Comparison of ENCODE assay signal across 16 cellular contexts in the genomic region with DNA sequence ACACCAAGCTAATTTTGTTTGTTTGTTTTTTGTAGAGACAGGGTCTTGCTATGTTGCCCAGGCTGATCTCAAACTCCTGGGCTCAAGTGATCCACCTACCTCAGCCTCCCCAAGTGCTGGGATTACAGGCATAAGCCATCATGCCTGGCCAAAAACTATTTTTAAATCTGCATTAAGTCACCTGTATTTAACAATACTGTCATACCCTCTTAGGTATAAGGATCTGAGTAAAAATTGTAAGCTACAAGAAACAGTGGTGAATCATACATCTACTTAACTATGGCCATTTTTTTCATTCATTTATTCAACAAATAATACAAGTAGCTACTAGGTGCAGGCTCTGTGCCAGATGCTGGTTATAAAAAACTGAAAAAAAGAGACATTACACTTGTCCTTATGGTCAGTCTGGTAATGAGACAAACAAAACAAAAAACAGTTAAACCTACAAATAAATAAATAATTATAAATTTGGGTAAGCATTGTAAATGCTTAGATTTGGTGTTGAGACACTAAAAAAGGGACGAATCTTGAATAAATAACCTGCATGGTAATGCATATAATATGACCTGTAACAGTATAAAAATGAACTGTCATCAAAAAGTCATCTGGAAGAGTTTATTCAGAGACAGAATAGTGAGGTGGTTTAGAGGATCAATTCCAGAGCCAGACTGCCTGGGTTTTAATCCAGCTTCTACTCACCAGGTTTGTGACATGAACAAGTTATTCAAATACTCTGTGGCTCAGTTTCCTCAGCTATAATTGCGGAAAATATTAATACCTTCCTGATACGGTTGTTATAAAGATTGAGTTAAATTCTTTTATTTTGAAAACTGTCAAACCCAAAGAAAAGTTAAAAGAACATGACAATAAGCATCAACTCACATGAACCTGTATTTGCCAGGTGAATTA. TPM values are rescaled to one million over a fixed set of nuclear protein-coding genes. Genes with fewer than 3 reads are reported as not detected.
A peak's percentile ranks its signal among the peaks of the same experiment; 100 is the strongest.
DNase-seq lines count a peak whose midpoint lies in the region; TF ChIP-seq lines count a peak whose summit lies in the region.
"Had no signal": no experiment of that assay in that cellular context is flagged by ENCODE, and none has a peak within 500 bp of the region (broad histone marks: within the 10 kb centered on the region; RNA-seq: fewer than 3 reads in every experiment).

No MANE protein-coding gene starts in this region.

- no peaks in the 10 kb centered on the region for H3K9me3 ChIP-seq in HEK293 (ENCODE audit: control insufficient read depth, insufficient read depth, low read depth, low read length)
- H3K9me3 ChIP-seq in WERI-Rb-1 (ENCODE audit: severe bottlenecking): no peaks in the 10 kb centered on the region
- no peaks in the 10 kb centered on the region for H3K9me3 ChIP-seq in HAP-1
- H3K9me3 ChIP-seq: BLaER1 had no signal

- intact Hi-C loops in posterior cingulate gyrus (cut with DNase I): loop anchor here (2.0 kb wide), 1 partner anchor 424 kb away; no protein-coding TSS in a partner anchor

- no peaks in the 10 kb centered on the region for H3K27me3 ChIP-seq in WERI-Rb-1 (ENCODE audit: insufficient read depth, low read depth, severe bottlenecking)
- H3K27me3 ChIP-seq in HAP-1 (ENCODE audit: low read depth): no peaks in the 10 kb centered on the region
- H3K27me3 ChIP-seq: BLaER1 had no signal

- POLR2A ChIA-PET in HEK293 (lab: Yijun Ruan, JAX): no interaction called here

- no peaks in the 10 kb centered on the region for H3K36me3 Mint-ChIP-seq in osteocyte (ENCODE audit: unreplicated experiment)
- H3K36me3 Mint-ChIP-seq: CD4-positive, alpha-beta memory T cell; IgD-negative memory B cell had no signal

- H3K9me3 Mint-ChIP-seq in osteocyte (ENCODE audit: unreplicated experiment): no peaks in the 10 kb centered on the region
- H3K9me3 Mint-ChIP-seq: CD14-positive monocyte; CD4-positive, alpha-beta memory T cell; HFFc6; IgD-negative memory B cell had no signal

- H3K4me3 Mint-ChIP-seq in osteocyte (ENCODE audit: unreplicated experiment): no peak overlapping the region
- H3K4me3 Mint-ChIP-seq: CD14-positive monocyte; CD4-positive, alpha-beta memory T cell; HFFc6; IgD-negative memory B cell had no signal

- H3K4me1 Mint-ChIP-seq in osteocyte (ENCODE audit: unreplicated experiment): peaks cover 19% of the 10 kb centered on the region
- H3K4me1 Mint-ChIP-seq: CD14-positive monocyte; CD4-positive, alpha-beta memory T cell had no signal

- CTCF ChIA-PET in HEK293 (lab: Yijun Ruan, JAX): interaction anchor here (0.5 to 2.1 kb wide), 46 partner anchors 8 to 1581 kb away, joined by 3 to 31 read pairs (median 4); partner anchors contain the start of genes BRIP1 and MED13

- TF ChIP-seq CTCF in HEK293 (tag by site-specific recombination; IDR thresholded peaks at IDR 0.05) (no peak), WERI-Rb-1 (IDR thresholded peaks at IDR 0.05; ENCODE audit: low read depth, low read length) (no peak), epithelial cell of esophagus (IDR thresholded peaks at IDR 0.05; ENCODE audit: insufficient read depth, low read depth, low read length, missing control alignments) (no peak), osteocyte (IDR thresholded peaks at IDR 0.05) (no peak)

- no peak overlapping the region for H3K27ac Mint-ChIP-seq in osteocyte (ENCODE audit: unreplicated experiment)
- H3K27ac Mint-ChIP-seq: CD4-positive, alpha-beta memory T cell; HFFc6; IgD-negative memory B cell had no signal

- H3K27ac ChIP-seq in HEK293 (ENCODE audit: extremely low read depth, low read depth, low read length) (no peak overlapping the region), WERI-Rb-1 (0 out of 2 replicates have a peak overlapping the region, but pooled peaks have one; percentile 9)
- H3K27ac ChIP-seq: BLaER1, HL-60 had no signal

- H3K4me1 ChIP-seq in HEK293 (ENCODE audit: control insufficient read depth, insufficient read depth, low read length): no peaks in the 10 kb centered on the region
- H3K4me1 ChIP-seq in HAP-1: peaks cover 18% of the 10 kb centered on the region
- H3K4me1 ChIP-seq: BLaER1 had no signal

- H3K36me3 ChIP-seq in HEK293 (ENCODE audit: control insufficient read depth in 2 of 2, insufficient read depth in 1 of 2, low read length in 2 of 2) (peaks cover 28 to 37% of the 10 kb centered on the region in 2 experiments), WERI-Rb-1 (peaks cover 35% of the 10 kb centered on the region), HAP-1 (replicated peaks) (peaks cover 3% of the 10 kb centered on the region; the same call in 1 of the 2 replicates)

- H3K4me3 ChIP-seq in HEK293 (ENCODE audit: low read depth, low read length): no peak overlapping the region
- no peak overlapping the region for H3K4me3 ChIP-seq in WERI-Rb-1 (ENCODE audit: low read depth, low read length)
- H3K4me3 ChIP-seq in epithelial cell of esophagus (ENCODE audit: low read length): no peak overlapping the region
- H3K4me3 ChIP-seq in HAP-1: no peak overlapping the region
- H3K4me3 ChIP-seq: BLaER1 had no signal

- H3K27me3 Mint-ChIP-seq in osteocyte (ENCODE audit: unreplicated experiment): no peaks in the 10 kb centered on the region
- H3K27me3 Mint-ChIP-seq: CD4-positive, alpha-beta memory T cell; IgD-negative memory B cell had no signal

- in situ Hi-C loops in HAP-1 (cut with MboI; ENCODE audit: low sequenced_read_pairs): loop anchor here (5.0 kb wide), 2 partner anchors 199 to 419 kb away; no protein-coding TSS in a partner anchor

- DNase-seq in ELR (ENCODE audit: low read depth) (peak; percentile 15), WERI-Rb-1 (no peak), epithelial cell of esophagus (ENCODE audit: low read depth) (peak; percentile 3), posterior cingulate gyrus (no peak), HAP-1 (ENCODE audit: low spot score in 2 of 2) (no peak), osteocyte (ENCODE audit: extremely low spot score, unreplicated experiment) (no peak)
- DNase-seq in stimulated activated naive CD4-positive, alpha-beta T cell treated with Interleukin-2 at 50 U/mL for 16 hours (lab: John Stamatoyannopoulos, UW): no peak
- DNase-seq: DMS79, KG1 had no signal

TF ChIP-seq in HEK293, 187 proteins besides CTCF, POLR2A, EP300 and RAD21:
- TF ChIP-seq, protein P1, sequence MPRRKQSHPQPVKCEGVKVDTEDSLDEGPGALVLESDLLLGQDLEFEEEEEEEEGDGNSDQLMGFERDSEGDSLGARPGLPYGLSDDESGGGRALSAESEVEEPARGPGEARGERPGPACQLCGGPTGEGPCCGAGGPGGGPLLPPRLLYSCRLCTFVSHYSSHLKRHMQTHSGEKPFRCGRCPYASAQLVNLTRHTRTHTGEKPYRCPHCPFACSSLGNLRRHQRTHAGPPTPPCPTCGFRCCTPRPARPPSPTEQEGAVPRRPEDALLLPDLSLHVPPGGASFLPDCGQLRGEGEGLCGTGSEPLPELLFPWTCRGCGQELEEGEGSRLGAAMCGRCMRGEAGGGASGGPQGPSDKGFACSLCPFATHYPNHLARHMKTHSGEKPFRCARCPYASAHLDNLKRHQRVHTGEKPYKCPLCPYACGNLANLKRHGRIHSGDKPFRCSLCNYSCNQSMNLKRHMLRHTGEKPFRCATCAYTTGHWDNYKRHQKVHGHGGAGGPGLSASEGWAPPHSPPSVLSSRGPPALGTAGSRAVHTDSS (tag by site-specific recombination; IDR thresholded peaks at IDR 0.05): no peak
- TF ChIP-seq ZNF404 (tag by site-specific recombination; IDR thresholded peaks at IDR 0.05) (no peak), ZNF121 (tag by site-specific recombination; IDR thresholded peaks at IDR 0.05) (0 out of 2 replicates have a peak, but pooled peaks have one; percentile 38)

RNA-seq across cellular contexts. Expression of gene BRIP1, which starts 26.8 kb away (rescaled TPM):
- 4.6 and 6.0 TPM in 2 replicates for total RNA-seq in osteocyte

Comparison
In these comparisons a context has a peak if more than half of its experiments do, and no peak if none do; other contexts are left out.
1. DNase-seq: peak in ELR (single experiment) and epithelial cell of esophagus (single experiment); none in WERI-Rb-1 (single experiment), posterior cingulate gyrus (0 of 10), HAP-1 (0 of 2), stimulated activated naive CD4-positive, alpha-beta T cell treated with Interleukin-2 at 50 U/mL for 16 hours (single experiment) and osteocyte (single experiment).